Comparison of ENCODE assay signal across 13 cellular contexts in the genomic region with DNA sequence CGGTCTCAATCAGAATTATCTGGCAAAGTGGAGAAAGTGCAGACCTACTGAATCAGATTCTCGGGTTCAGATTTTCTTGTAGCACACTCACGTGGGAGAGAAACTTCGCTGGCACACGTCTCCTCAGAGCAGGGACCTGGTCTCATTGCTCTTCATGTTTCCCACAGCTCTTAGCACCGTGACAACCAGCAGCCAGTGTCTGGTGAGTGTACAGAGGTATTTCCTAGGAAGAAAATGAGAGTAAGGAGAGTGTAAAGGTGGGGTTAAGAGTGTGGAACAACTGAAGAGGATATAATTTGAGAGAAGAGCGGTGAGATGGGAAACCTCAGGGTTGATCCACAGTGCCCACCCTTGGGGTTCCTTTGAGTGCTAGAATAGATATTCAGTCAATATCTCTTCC.
A peak's percentile ranks its signal among the peaks of the same experiment; 100 is the strongest.
DNase-seq lines count a peak whose midpoint lies in the region; ATAC-seq, FAIRE-seq and TF ChIP-seq lines count a peak whose summit lies in the region.
"Had no signal": no experiment of that assay in that cellular context is flagged by ENCODE, and none has a peak within 500 bp of the region (broad histone marks: within the 10 kb centered on the region; RNA-seq: fewer than 3 reads in every experiment).

No MANE protein-coding gene starts in this region.

- POLR2A ChIA-PET in activated CD4-positive, alpha-beta T cell treated with anti-CD3 and anti-CD28 coated beads, Interleukin-2, amount 10 ng/mL, durations not matched to agents 7 days and 5 days (lab: Charles Lee), result no interaction called here

- H3K27me3 ChIP-seq in adipocyte (replicated peaks; ENCODE audit: control insufficient read depth, insufficient read depth, low read length) (no peaks in the 10 kb centered on the region), keratinocyte (ENCODE audit: control insufficient read depth, extremely low read depth, insufficient read depth, low read length) (no peaks in the 10 kb centered on the region), subcutaneous abdominal adipose tissue (ENCODE audit: control insufficient read depth in 5 of 5, insufficient read depth in 4 of 5, low read length in 5 of 5) (no peaks in the 10 kb centered on the region)

- dilution Hi-C loops in keratinocyte (cut with MboI; ENCODE audit: extremely low pct_ligation_motif_present, low sequenced_read_pairs), result no loop called here

- H3K4me1 ChIP-seq in adipocyte (ENCODE audit: control insufficient read depth, insufficient read depth, low read length) (peaks cover 30% of the 10 kb centered on the region), keratinocyte (ENCODE audit: control insufficient read depth, extremely low read depth, insufficient read depth, low read length) (peaks cover 10% of the 10 kb centered on the region), subcutaneous abdominal adipose tissue (ENCODE audit: control insufficient read depth in 5 of 5, insufficient read depth in 5 of 5, low read length in 5 of 5) (peaks cover 0 to 27% (median 14%) of the 10 kb centered on the region in 5 donors)

- no peak for ATAC-seq in activated CD8-positive, alpha-beta memory T cell treated with anti-CD3 and anti-CD28 coated beads, Interleukin-2, amount 10 ng/mL, durations not matched to agents 7 days and 5 days
- ATAC-seq: stimulated activated naive CD8-positive, alpha-beta T cell treated with anti-CD3 and anti-CD28 coated beads, Interleukin-15, amount 100 ng/mL, for 72 hours had no signal

- H3K4me3 ChIP-seq in adipocyte (ENCODE audit: low read length), result peak overlapping the region; percentile 68
- H3K4me3 ChIP-seq in keratinocyte (ENCODE audit: control insufficient read depth in 2 of 3, extremely low read depth in 1 of 3, insufficient read depth in 2 of 3, low read depth in 1 of 3, low read length in 3 of 3), result no peak overlapping the region
- peak overlapping the region in 4 of 5 donors; percentile 8 to 50 (median 42) for H3K4me3 ChIP-seq in subcutaneous abdominal adipose tissue (ENCODE audit: low read depth in 1 of 5, low read length in 5 of 5)

- H3K9ac ChIP-seq in adipocyte (ENCODE audit: low read length), result peak overlapping the region; percentile 80
- H3K9ac ChIP-seq in keratinocyte (ENCODE audit: control insufficient read depth, extremely low read depth, insufficient read depth, low read length), result no peak overlapping the region
- H3K9ac ChIP-seq in subcutaneous abdominal adipose tissue (ENCODE audit: low read length in 5 of 5), result peak overlapping the region in 3 of 5 donors; percentile 16 to 60 (median 59)

- CTCF ChIA-PET in activated CD4-positive, alpha-beta T cell treated with anti-CD3 and anti-CD28 coated beads, Interleukin-2, amount 10 ng/mL, durations not matched to agents 7 days and 5 days (lab: Charles Lee), result interaction anchor here (0.9 to 1.6 kb wide), 5 partner anchors 9 to 122 kb away, joined by 3 to 4 read pairs (median 3); no protein-coding TSS in a partner anchor
- CTCF ChIA-PET in activated CD8-positive, alpha-beta memory T cell treated with anti-CD3 and anti-CD28 coated beads, Interleukin-2, amount 10 ng/mL, durations not matched to agents 7 days and 5 days (lab: Charles Lee), result interaction anchor here (1.2 to 1.6 kb wide), 2 partner anchors 9 to 11 kb away, joined by 3 to 6 read pairs; no protein-coding TSS in a partner anchor

- H3K9me1 ChIP-seq in keratinocyte (ENCODE audit: control insufficient read depth, extremely low read depth, insufficient read depth, low read length), result no peaks in the 10 kb centered on the region

- H3K27ac Mint-ChIP-seq in activated CD4-positive, alpha-beta T cell treated with anti-CD3 and anti-CD28 coated beads, Interleukin-2, amount 10 ng/mL, durations not matched to agents 7 days and 5 days, result peak overlapping the region; percentile 69
- no peak overlapping the region for H3K27ac Mint-ChIP-seq in activated CD8-positive, alpha-beta memory T cell treated with anti-CD3 and anti-CD28 coated beads, Interleukin-2, amount 10 ng/mL, durations not matched to agents 7 days and 5 days
- H3K27ac Mint-ChIP-seq: stimulated activated naive CD8-positive, alpha-beta T cell treated with anti-CD3 and anti-CD28 coated beads, Interleukin-15, amount 100 ng/mL, for 72 hours had no signal

- no peaks in the 10 kb centered on the region for H4K20me1 ChIP-seq in keratinocyte (ENCODE audit: control insufficient read depth, extremely low read depth, insufficient read depth, low read length)

- no peak overlapping the region for H3K27ac ChIP-seq in keratinocyte (ENCODE audit: control insufficient read depth, insufficient read depth, low read length)
- peak overlapping the region; percentile 44 for H3K27ac ChIP-seq in subcutaneous abdominal adipose tissue (ENCODE audit: low read depth, low read length)
- H3K27ac ChIP-seq: HL-60 had no signal

- peaks cover 28% of the 10 kb centered on the region for H3K36me3 Mint-ChIP-seq in activated CD4-positive, alpha-beta T cell treated with anti-CD3 and anti-CD28 coated beads, Interleukin-2, amount 10 ng/mL, durations not matched to agents 7 days and 5 days (ENCODE audit: low read depth)
- H3K36me3 Mint-ChIP-seq in activated CD8-positive, alpha-beta memory T cell treated with anti-CD3 and anti-CD28 coated beads, Interleukin-2, amount 10 ng/mL, durations not matched to agents 7 days and 5 days, result peaks cover 15% of the 10 kb centered on the region

- FAIRE-seq in keratinocyte (lab: Jason Lieb, UNC), result no peak

- no peaks in the 10 kb centered on the region for H3K79me2 ChIP-seq in keratinocyte (ENCODE audit: control insufficient read depth, insufficient read depth, low read length)

- TF ChIP-seq CTCF in keratinocyte (optimal IDR thresholded peaks at IDR 0.05 in 1 of 3, IDR thresholded peaks at IDR 0.05 in 1 of 3, conservative IDR thresholded peaks at IDR 0.05 in 1 of 3; ENCODE audit: extremely low read depth in 1 of 3, insufficient read depth in 2 of 3, low read length in 3 of 3), result no peak

- H3K4me1 Mint-ChIP-seq in activated CD4-positive, alpha-beta T cell treated with anti-CD3 and anti-CD28 coated beads, Interleukin-2, amount 10 ng/mL, durations not matched to agents 7 days and 5 days, result peaks cover 66% of the 10 kb centered on the region
- peaks cover 64% of the 10 kb centered on the region for H3K4me1 Mint-ChIP-seq in activated CD8-positive, alpha-beta memory T cell treated with anti-CD3 and anti-CD28 coated beads, Interleukin-2, amount 10 ng/mL, durations not matched to agents 7 days and 5 days

- DNase-seq in activated CD4-positive, alpha-beta T cell treated with anti-CD3 and anti-CD28 coated beads, Interleukin-2, amount 10 ng/mL, durations not matched to agents 7 days and 5 days, result no peak
- DNase-seq in activated CD4-positive, alpha-beta T cell treated with anti-CD3 and anti-CD28 coated beads, Interleukin-2, amount 50 U/mL, for 48 hours, result no peak
- DNase-seq in adipocyte (ENCODE audit: low read depth) (no peak), keratinocyte (ENCODE audit: low read depth, low spot score) (no peak), NAMALWA (ENCODE audit: low spot score) (no peak)
- DNase-seq in stimulated activated CD4-positive, alpha-beta T cell treated with anti-CD3 and anti-CD28 coated beads, Interleukin-4, amount 100 ng/mL, for 1 hour, result no peak
- DNase-seq in activated CD8-positive, alpha-beta memory T cell treated with anti-CD3 and anti-CD28 coated beads, Interleukin-2, amount 10 ng/mL, durations not matched to agents 7 days and 5 days, result no peak
- DNase-seq: GDM1; NCI-H1048; stimulated activated naive CD8-positive, alpha-beta T cell treated with anti-CD3 and anti-CD28 coated beads, Interleukin-15, amount 100 ng/mL, for 72 hours; T-helper 1 cell had no signal

- no peaks in the 10 kb centered on the region for H3K36me3 ChIP-seq in adipocyte (ENCODE audit: control insufficient read depth, insufficient read depth, low read length, severe bottlenecking)
- no peaks in the 10 kb centered on the region for H3K36me3 ChIP-seq in keratinocyte (ENCODE audit: control insufficient read depth in 2 of 2, extremely low read depth in 1 of 2, insufficient read depth in 2 of 2, low read length in 2 of 2)
- no peaks in the 10 kb centered on the region for H3K36me3 ChIP-seq in subcutaneous abdominal adipose tissue (ENCODE audit: control insufficient read depth in 5 of 5, insufficient read depth in 5 of 5, low read length in 5 of 5)

- no peaks in the 10 kb centered on the region for H3K9me3 Mint-ChIP-seq in activated CD4-positive, alpha-beta T cell treated with anti-CD3 and anti-CD28 coated beads, Interleukin-2, amount 10 ng/mL, durations not matched to agents 7 days and 5 days
- H3K9me3 Mint-ChIP-seq in activated CD8-positive, alpha-beta memory T cell treated with anti-CD3 and anti-CD28 coated beads, Interleukin-2, amount 10 ng/mL, durations not matched to agents 7 days and 5 days (ENCODE audit: low read depth), result no peaks in the 10 kb centered on the region
- H3K9me3 Mint-ChIP-seq: stimulated activated naive CD8-positive, alpha-beta T cell treated with anti-CD3 and anti-CD28 coated beads, Interleukin-15, amount 100 ng/mL, for 72 hours had no signal

- H2AFZ ChIP-seq in keratinocyte (ENCODE audit: control insufficient read depth, low read length), result peak overlapping the region; percentile 8

- no peaks in the 10 kb centered on the region for H3K27me3 Mint-ChIP-seq in activated CD4-positive, alpha-beta T cell treated with anti-CD3 and anti-CD28 coated beads, Interleukin-2, amount 10 ng/mL, durations not matched to agents 7 days and 5 days
- H3K27me3 Mint-ChIP-seq in activated CD8-positive, alpha-beta memory T cell treated with anti-CD3 and anti-CD28 coated beads, Interleukin-2, amount 10 ng/mL, durations not matched to agents 7 days and 5 days, result no peaks in the 10 kb centered on the region
- H3K27me3 Mint-ChIP-seq: stimulated activated naive CD8-positive, alpha-beta T cell treated with anti-CD3 and anti-CD28 coated beads, Interleukin-15, amount 100 ng/mL, for 72 hours had no signal

- H3K4me2 ChIP-seq in keratinocyte (ENCODE audit: control insufficient read depth, extremely low read depth, insufficient read depth, low read depth, low read length), result peak overlapping the region; percentile 65

- no peak overlapping the region for H3K4me3 Mint-ChIP-seq in activated CD4-positive, alpha-beta T cell treated with anti-CD3 and anti-CD28 coated beads, Interleukin-2, amount 10 ng/mL, durations not matched to agents 7 days and 5 days
- H3K4me3 Mint-ChIP-seq in activated CD8-positive, alpha-beta memory T cell treated with anti-CD3 and anti-CD28 coated beads, Interleukin-2, amount 10 ng/mL, durations not matched to agents 7 days and 5 days, result no peak overlapping the region
- H3K4me3 Mint-ChIP-seq: stimulated activated naive CD8-positive, alpha-beta T cell treated with anti-CD3 and anti-CD28 coated beads, Interleukin-15, amount 100 ng/mL, for 72 hours had no signal

- H3K9me3 ChIP-seq in adipocyte (ENCODE audit: control insufficient read depth, low read length), result no peaks in the 10 kb centered on the region
- H3K9me3 ChIP-seq in keratinocyte (ENCODE audit: control insufficient read depth, low read depth, low read length), result no peaks in the 10 kb centered on the region
- H3K9me3 ChIP-seq in subcutaneous abdominal adipose tissue (ENCODE audit: control insufficient read depth in 5 of 5, low read length in 5 of 5), result no peaks in the 10 kb centered on the region

Comparison
In these comparisons a context has a peak if more than half of its experiments do, and no peak if none do; other contexts are left out.
1. H3K4me3 ChIP-seq: peak in adipocyte (single experiment) and subcutaneous abdominal adipose tissue (4 of 5); none in keratinocyte (0 of 3).